In genomic region chrX:13307041-13307440, GRCh38 we compare ENCODE assay signal across 22 cellular contexts. TPM values are rescaled to one million over a fixed set of nuclear protein-coding genes. Genes with fewer than 3 reads are reported as not detected.
"Had no signal": no experiment of that assay in that cellular context is flagged by ENCODE, and none has a peak within 500 bp of the region (broad histone marks: within the 10 kb centered on the region; RNA-seq: fewer than 3 reads in every experiment).

No MANE protein-coding gene starts in this region.

- H3K9me3 ChIP-seq: left ventricle myocardium inferior, lower lobe of right lung, pancreas, prostate gland, right lobe of liver, suprapubic skin, thyroid gland had no signal

- H3K27ac ChIP-seq: coronary artery, left ventricle myocardium inferior, lower lobe of right lung, pancreas, prostate gland, right lobe of liver, suprapubic skin, thyroid gland had no signal

- H3K4me1 ChIP-seq: left ventricle myocardium inferior, lower lobe of right lung, pancreas, prostate gland, right lobe of liver, suprapubic skin, thyroid gland had no signal

- DNase-seq: effector CD4-positive, alpha-beta T cell; endodermal cell; kidney; left cardiac atrium; left ventricle myocardium inferior; lower lobe of right lung; midbrain; occipital lobe; pancreas; retina; right lobe of liver; stimulated activated CD4-positive, alpha-beta T cell treated with anti-CD3 and anti-CD28 coated beads, Interleukin-4, amount 100 ng/mL, for 1 hour; stimulated activated CD8-positive, alpha-beta memory T cell treated with anti-CD3 and anti-CD28 coated beads, Interleukin-4, amount 100 ng/mL, for 48 hours; stimulated activated naive CD8-positive, alpha-beta T cell treated with anti-CD3 and anti-CD28 coated beads, Interleukin-15, Interleukin-2, amounts not matched to agents 100 U/mL and 50 U/mL, for 24 hours; thyroid gland had no signal

- H3K4me3 ChIP-seq: coronary artery, left ventricle myocardium inferior, lower lobe of right lung, pancreas, prostate gland, right lobe of liver, suprapubic skin, thyroid gland had no signal

- H3K27me3 ChIP-seq: pancreas, right lobe of liver, suprapubic skin had no signal

- FAIRE-seq: kidney, pancreas, urothelium cell line had no signal

- H3K36me3 ChIP-seq: left ventricle myocardium inferior, lower lobe of right lung, pancreas, prostate gland, right lobe of liver, suprapubic skin, thyroid gland had no signal

RNA-seq across cellular contexts. Expression of gene ATXN3L, which starts 12.8 kb away (rescaled TPM):
- total RNA-seq: cerebellum; dermis microvascular lymphatic vessel endothelial cell; endodermal cell; kidney; left cardiac atrium; left ventricle myocardium inferior; lower lobe of right lung; natural killer cell treated with Interleukin-12 subunit alpha and Interleukin-12 subunit beta and Interleukin-15 and Interleukin-18, amount 100 ng/mL, for 72 hours; occipital lobe; pancreas; prostate gland; right lobe of liver; suprapubic skin; thyroid gland had no signal
